In the genomic region with DNA sequence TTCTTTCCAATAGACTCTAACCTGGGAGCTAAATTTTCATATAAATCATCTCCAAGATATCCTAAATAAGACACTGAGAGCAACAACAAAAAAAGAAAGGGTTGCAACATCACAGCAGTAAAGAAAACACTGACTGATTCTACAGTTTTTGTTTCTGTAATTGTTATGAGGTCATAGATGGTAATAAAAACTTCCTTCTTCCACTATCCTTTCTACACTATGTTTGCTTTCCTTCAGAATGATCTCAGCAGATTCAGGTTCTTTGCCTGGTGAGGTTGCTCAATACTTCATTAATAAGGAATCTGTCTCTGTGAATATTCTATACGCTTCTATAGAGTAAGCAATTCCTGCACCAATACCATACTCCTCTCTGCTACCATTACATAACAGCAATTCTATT, we compare ENCODE assay signal across 20 cellular contexts.
"Had no signal": no experiment of that assay in that cellular context is flagged by ENCODE, and none has a peak within 500 bp of the region (broad histone marks: within the 10 kb centered on the region; RNA-seq: fewer than 3 reads in every experiment).

No MANE protein-coding gene starts in this region.

- DNase-seq: activated gamma-delta T cell treated with Interleukin-2 at 50 U/mL for 16 hours; activated T-cell treated with anti-CD3 and anti-CD28 coated beads, Interleukin-2, amount 50 U/mL, for 1 hour; aorta; brain microvascular endothelial cell; central memory CD4-positive, alpha-beta T cell; head of caudate nucleus; kidney; left lung; naive thymus-derived CD8-positive, alpha-beta T cell; stimulated activated CD4-positive, alpha-beta T cell treated with anti-CD3 and anti-CD28 coated beads, Interleukin-4, amount 100 ng/mL, for 4 hours; T-cell; testis; trophoblast cell; uterus had no signal

- H3K9me3 Mint-ChIP-seq: activated naive CD4-positive, alpha-beta T cell treated with anti-CD3 and anti-CD28 coated beads, Interleukin-2, amount 50 U/mL, for 24 hours had no signal

- H3K27me3 ChIP-seq: brain microvascular endothelial cell, gastroesophageal sphincter, left lung, testis, uterus had no signal

- H3K4me3 ChIP-seq: gastroesophageal sphincter, left lung, lung, testis, uterus had no signal

- H3K4me1 Mint-ChIP-seq: activated naive CD4-positive, alpha-beta T cell treated with anti-CD3 and anti-CD28 coated beads, Interleukin-2, amount 50 U/mL, for 24 hours; T-cell had no signal

- ATAC-seq: gastroesophageal sphincter; left lung; naive thymus-derived CD8-positive, alpha-beta T cell; T-cell; WTC11 had no signal

- H3K4me1 ChIP-seq: left lung, testis, uterus had no signal

- H3K27me3 Mint-ChIP-seq: activated naive CD4-positive, alpha-beta T cell treated with anti-CD3 and anti-CD28 coated beads, Interleukin-2, amount 50 U/mL, for 24 hours; naive thymus-derived CD8-positive, alpha-beta T cell; progenitor cell of endocrine pancreas; T-cell had no signal

- H3K27ac ChIP-seq: brain microvascular endothelial cell, gastroesophageal sphincter, left lung, testis, uterus had no signal

- H3K9me3 ChIP-seq: gastroesophageal sphincter, testis, uterus had no signal

- H3K36me3 ChIP-seq: brain microvascular endothelial cell, gastroesophageal sphincter, left lung, uterus had no signal

- H3K36me3 Mint-ChIP-seq: activated naive CD4-positive, alpha-beta T cell treated with anti-CD3 and anti-CD28 coated beads, Interleukin-2, amount 50 U/mL, for 24 hours; naive thymus-derived CD8-positive, alpha-beta T cell; T-cell; WTC11 had no signal

- H3K27ac Mint-ChIP-seq: activated naive CD4-positive, alpha-beta T cell treated with anti-CD3 and anti-CD28 coated beads, Interleukin-2, amount 50 U/mL, for 24 hours; naive thymus-derived CD8-positive, alpha-beta T cell; progenitor cell of endocrine pancreas; T-cell; T-helper 2 cell treated with Interferon-gamma antibody and Interleukin-4, amounts not matched to agents 5 μg/mL and 100 μg/mL, for 36 hours; WTC11 had no signal

- H3K4me3 Mint-ChIP-seq: activated naive CD4-positive, alpha-beta T cell treated with anti-CD3 and anti-CD28 coated beads, Interleukin-2, amount 50 U/mL, for 24 hours; naive thymus-derived CD8-positive, alpha-beta T cell; T-cell; T-helper 2 cell treated with Interferon-gamma antibody and Interleukin-4, amounts not matched to agents 5 μg/mL and 100 μg/mL, for 36 hours; WTC11 had no signal
